Comparison of ENCODE assay signal across 23 cellular contexts in genomic region chr16:80040814-80041213, GRCh38.
"Had no signal": no experiment of that assay in that cellular context is flagged by ENCODE, and none has a peak within 500 bp of the region (broad histone marks: within the 10 kb centered on the region; RNA-seq: fewer than 3 reads in every experiment).

No MANE protein-coding gene starts in this region.

- H3K4me3 ChIP-seq: cardiac muscle cell, colonic mucosa, esophagus muscularis mucosa, left ventricle myocardium inferior, lung, ovary, right lobe of liver, thoracic aorta, uterus had no signal

- H3K9me3 ChIP-seq: colonic mucosa, ovary, right lobe of liver, thoracic aorta, uterus had no signal

- H3K27me3 ChIP-seq: colonic mucosa, ovary, right lobe of liver, uterus had no signal

- DNase-seq: activated CD4-positive, alpha-beta memory T cell treated with anti-CD3 and anti-CD28 coated beads, Interleukin-2, amount 10 ng/mL, durations not matched to agents 7 days and 5 days; activated CD4-positive, alpha-beta T cell treated with anti-CD3 and anti-CD28 coated beads, Interleukin-2, amount 10 ng/mL, durations not matched to agents 7 days and 5 days; activated CD4-positive, CD25-positive, alpha-beta regulatory T cell treated with anti-CD3 and anti-CD28 coated beads, Interleukin-2, amount 50 U/mL, for 72 hours; activated CD8-positive, alpha-beta memory T cell treated with anti-CD3 and anti-CD28 coated beads, Interleukin-2, amount 50 U/mL, for 48 hours; activated gamma-delta T cell; activated naive CD4-positive, alpha-beta T cell treated with anti-CD3 and anti-CD28 coated beads, Interleukin-2, amount 50 U/mL, for 16 hours; activated naive CD8-positive, alpha-beta T cell treated with anti-CD3 and anti-CD28 coated beads, Interleukin-2, amount 50 U/mL, for 24 hours; activated T-cell treated with anti-CD3 and anti-CD28 coated beads, Interleukin-2, amount 50 U/mL, for 24 hours; cerebellar nuclear complex; colonic mucosa; effector memory CD4-positive, alpha-beta T cell; left ventricle myocardium inferior; ovary; right lobe of liver; stimulated activated CD4-positive, alpha-beta T cell treated with anti-CD3 and anti-CD28 coated beads, Interleukin-12 subunit alpha, Interleukin-12 subunit beta, amount 100 ng/mL, for 4 hours; stimulated activated CD4-positive, alpha-beta T cell treated with anti-CD3 and anti-CD28 coated beads, Interleukin-4, amount 100 ng/mL, for 1 hour; stimulated activated naive CD8-positive, alpha-beta T cell treated with anti-CD3 and anti-CD28 coated beads, Interleukin-15, Interleukin-2, amounts not matched to agents 100 U/mL and 50 U/mL, for 24 hours; T-helper 2 cell; uterus had no signal

- H3K36me3 ChIP-seq: cardiac muscle cell, colonic mucosa, esophagus muscularis mucosa, left ventricle myocardium inferior, ovary, right lobe of liver, thoracic aorta, uterus had no signal

- H3K27ac ChIP-seq: cardiac muscle cell, colonic mucosa, esophagus muscularis mucosa, left ventricle myocardium inferior, ovary, right lobe of liver, thoracic aorta, uterus had no signal

- H3K4me1 ChIP-seq: colonic mucosa, right lobe of liver, uterus had no signal
